In genomic region chr6:6661684-6662083, GRCh38 we compare ENCODE assay signal across 8 cellular contexts.
DNase-seq lines count a peak whose midpoint lies in the region; ATAC-seq lines count a peak whose summit lies in the region.

No MANE protein-coding gene starts in this region.

- peaks cover 2% of the 10 kb centered on the region for H3K36me3 Mint-ChIP-seq in activated CD4-positive, alpha-beta memory T cell treated with anti-CD3 and anti-CD28 coated beads for 36 hours

- peaks cover 3% of the 10 kb centered on the region for H3K27me3 Mint-ChIP-seq in activated CD4-positive, alpha-beta memory T cell treated with anti-CD3 and anti-CD28 coated beads for 36 hours

- H3K4me3 Mint-ChIP-seq in activated CD4-positive, alpha-beta memory T cell treated with anti-CD3 and anti-CD28 coated beads for 36 hours, result no peak overlapping the region

- intact Hi-C loops in activated CD4-positive, alpha-beta memory T cell treated with anti-CD3 and anti-CD28 coated beads for 36 hours (cut with micrococcal nuclease), result no loop called here

- no peak overlapping the region for H3K27ac Mint-ChIP-seq in activated CD4-positive, alpha-beta memory T cell treated with anti-CD3 and anti-CD28 coated beads for 36 hours

- CTCF ChIA-PET in activated CD4-positive, alpha-beta memory T cell treated with anti-CD3 and anti-CD28 coated beads for 36 hours (lab: Charles Lee), result interaction anchor here (1.8 kb wide), 1 partner anchor 34 kb away, joined by 4 read pairs; no protein-coding TSS in a partner anchor

- ATAC-seq in GM21526 (IDR thresholded peaks at IDR 0.05; ENCODE audit: low FRiP score, unreplicated experiment) (no peak), GM21576 (IDR thresholded peaks at IDR 0.05; ENCODE audit: unreplicated experiment) (no peak)

- POLR2A ChIA-PET in activated CD4-positive, alpha-beta memory T cell treated with anti-CD3 and anti-CD28 coated beads for 36 hours (lab: Charles Lee), result no interaction called here

- DNase-seq in DMS153 treated with DMSO at 0.1 percent for 48 hours (lab: John Stamatoyannopoulos, UW; ENCODE audit: unreplicated experiment), result peak; percentile 68
- DNase-seq in NCI-H2107 treated with DMSO at 0.1 percent for 48 hours (lab: John Stamatoyannopoulos, UW; ENCODE audit: unreplicated experiment), result peak; percentile 77
- peak; percentile 92 for DNase-seq in cerebellar cortex (ENCODE audit: low spot score)
- peak; percentile 41 for DNase-seq in midbrain (lab: John Stamatoyannopoulos, UW)
- DNase-seq in T1000 (lab: John Stamatoyannopoulos, UW), result no peak
- DNase-seq in activated CD4-positive, alpha-beta memory T cell treated with anti-CD3 and anti-CD28 coated beads for 36 hours, result no peak

- no peaks in the 10 kb centered on the region for H3K9me3 Mint-ChIP-seq in activated CD4-positive, alpha-beta memory T cell treated with anti-CD3 and anti-CD28 coated beads for 36 hours

- H3K4me1 Mint-ChIP-seq in activated CD4-positive, alpha-beta memory T cell treated with anti-CD3 and anti-CD28 coated beads for 36 hours (ENCODE audit: low read depth), result peaks cover 34% of the 10 kb centered on the region

Comparison
In these comparisons a context has a peak if more than half of its experiments do, and no peak if none do; other contexts are left out.
1. DNase-seq: peak in DMS153 treated with DMSO at 0.1 percent for 48 hours (single experiment), NCI-H2107 treated with DMSO at 0.1 percent for 48 hours (single experiment), cerebellar cortex (single experiment) and midbrain (single experiment); none in T1000 (single experiment) and activated CD4-positive, alpha-beta memory T cell treated with anti-CD3 and anti-CD28 coated beads for 36 hours (single experiment).